In genomic region chr21:31866077-31866511, GRCh38 we compare ENCODE assay signal across 8 cellular contexts. TPM values are rescaled to one million over a fixed set of nuclear protein-coding genes. Genes with fewer than 3 reads are reported as not detected.
DNase-seq lines count a peak whose midpoint lies in the region; ATAC-seq lines count a peak whose summit lies in the region.

No MANE protein-coding gene starts in this region.

- H3K36me3 Mint-ChIP-seq in activated CD4-positive, alpha-beta T cell treated with anti-CD3 and anti-CD28 coated beads for 36 hours (ENCODE audit: low read depth), result no peaks in the 10 kb centered on the region

- H3K27ac Mint-ChIP-seq in activated CD4-positive, alpha-beta T cell treated with anti-CD3 and anti-CD28 coated beads for 36 hours, result no peak overlapping the region

- ATAC-seq in HG02759 (IDR thresholded peaks at IDR 0.05; ENCODE audit: unreplicated experiment) (peak; percentile 77), HG03280 (IDR thresholded peaks at IDR 0.05; ENCODE audit: unreplicated experiment) (no peak)
- ATAC-seq in activated CD4-positive, alpha-beta T cell treated with anti-CD3 and anti-CD28 coated beads for 36 hours, result peak; percentile 83

- peak; percentile 83 for DNase-seq in DMS 273 treated with DMSO at 0.1 percent for 48 hours (lab: John Stamatoyannopoulos, UW)
- DNase-seq in NCI-H226, result peak; percentile 55
- DNase-seq in activated CD4-positive, alpha-beta T cell treated with anti-CD3 and anti-CD28 coated beads for 36 hours, result peak; percentile 88
- DNase-seq in cerebellum (ENCODE audit: low spot score), result peak; percentile 77
- DNase-seq in left kidney (ENCODE audit: low read depth, low spot score), result peak; percentile 94
- DNase-seq in stimulated activated CD4-positive, alpha-beta T cell treated with anti-CD3 and anti-CD28 coated beads, Interleukin-4, amount 100 ng/mL, for 1 hour, result peak; percentile 73

- intact Hi-C loops in activated CD4-positive, alpha-beta T cell treated with anti-CD3 and anti-CD28 coated beads for 36 hours (cut with DNase I, micrococcal nuclease), result loop anchor here (1.0 to 5.0 kb wide), 2 partner anchors 392 to 736 kb away; no protein-coding TSS in a partner anchor

- no peaks in the 10 kb centered on the region for H3K9me3 Mint-ChIP-seq in activated CD4-positive, alpha-beta T cell treated with anti-CD3 and anti-CD28 coated beads for 36 hours (ENCODE audit: low read depth)

- CTCF ChIA-PET in activated CD4-positive, alpha-beta T cell treated with anti-CD3 and anti-CD28 coated beads for 36 hours (lab: Charles Lee), result interaction anchor here (0.6 to 1.6 kb wide), 12 partner anchors 9 to 394 kb away, joined by 3 to 4 read pairs (median 3); no protein-coding TSS in a partner anchor

- peaks cover 24% of the 10 kb centered on the region for H3K27me3 Mint-ChIP-seq in activated CD4-positive, alpha-beta T cell treated with anti-CD3 and anti-CD28 coated beads for 36 hours

- POLR2A ChIA-PET in activated CD4-positive, alpha-beta T cell treated with anti-CD3 and anti-CD28 coated beads for 36 hours (lab: Charles Lee), result no interaction called here

- H3K4me3 Mint-ChIP-seq in activated CD4-positive, alpha-beta T cell treated with anti-CD3 and anti-CD28 coated beads for 36 hours, result no peak overlapping the region

- no peaks in the 10 kb centered on the region for H3K4me1 Mint-ChIP-seq in activated CD4-positive, alpha-beta T cell treated with anti-CD3 and anti-CD28 coated beads for 36 hours

RNA-seq across cellular contexts. Expression of gene HUNK, which starts 6.7 kb away (rescaled TPM):
- under 1 TPM; 0.02 to 0.27 TPM for total RNA-seq in activated CD4-positive, alpha-beta T cell treated with anti-CD3 and anti-CD28 coated beads for 36 hours
- 19.3 TPM for total RNA-seq in cerebellum

Comparison
In these comparisons a context has a peak if more than half of its experiments do, and no peak if none do; other contexts are left out.
1. RNA of gene HUNK, which starts 6.7 kb away (total RNA-seq): 19.3 TPM in cerebellum (single experiment); 0.02 to 0.27 TPM in activated CD4-positive, alpha-beta T cell treated with anti-CD3 and anti-CD28 coated beads for 36 hours; every median in the first group is over 10 times any median in the second.
2. Peak in every context shown above with its lines, with median percentiles within 50 percentile points of each other: DNase-seq.